In the genomic region with DNA sequence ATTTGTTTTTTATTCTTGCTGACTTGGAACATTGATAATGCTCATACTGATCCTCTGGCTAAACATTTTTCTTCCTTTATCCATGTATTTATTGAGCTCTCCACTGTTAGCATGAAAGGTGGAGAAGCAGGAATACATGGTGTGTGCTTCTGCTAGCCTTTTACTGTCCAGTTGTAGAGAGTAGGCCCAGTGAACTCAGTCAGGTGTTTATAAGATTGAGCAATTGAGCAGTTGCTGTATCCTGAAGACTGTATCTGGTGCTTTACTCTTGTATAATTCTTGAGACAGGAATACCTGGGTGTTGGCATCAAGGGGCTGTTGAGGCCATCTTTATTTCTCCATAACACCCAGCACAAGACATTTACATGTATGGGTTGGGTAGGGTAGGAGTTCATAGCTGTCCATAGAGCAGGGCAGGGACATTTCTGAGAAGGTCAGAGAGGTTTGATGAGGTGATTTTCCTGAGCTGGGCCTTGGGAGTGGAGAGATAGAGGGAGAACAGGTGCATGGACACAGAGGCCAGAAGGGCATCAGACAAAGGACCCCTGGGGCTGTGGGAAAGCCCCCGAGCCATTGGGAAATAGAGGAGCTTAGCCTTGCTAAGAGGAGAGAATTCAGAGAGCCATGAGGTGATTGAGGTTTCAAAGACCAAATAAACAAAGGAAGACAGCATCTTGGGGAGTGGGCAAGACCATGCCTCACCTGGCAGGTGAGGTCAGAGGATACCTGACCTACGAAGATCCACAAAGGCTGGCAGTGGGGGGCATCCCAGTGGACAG, we compare ENCODE assay signal across 20 cellular contexts.
DNase-seq lines count a peak whose midpoint lies in the region; ATAC-seq, FAIRE-seq and TF ChIP-seq lines count a peak whose summit lies in the region.
"Had no signal": no experiment of that assay in that cellular context is flagged by ENCODE, and none has a peak within 500 bp of the region (broad histone marks: within the 10 kb centered on the region; RNA-seq: fewer than 3 reads in every experiment).

No MANE protein-coding gene starts in this region.

- no peak overlapping the region for H4K91ac ChIP-seq in H9 (ENCODE audit: insufficient read length, low read depth, low read length)

- H2BK120ac ChIP-seq in H9 (ENCODE audit: low read depth, low read length, poor library complexity, severe bottlenecking), result no peak overlapping the region

- no peak overlapping the region for H3K9ac ChIP-seq in H9 (ENCODE audit: extremely low read depth, insufficient read length, low read length)

- H2BK20ac ChIP-seq in H9 (ENCODE audit: low read depth, low read length, poor library complexity, severe bottlenecking), result no peak overlapping the region

- H3K56ac ChIP-seq in H9 (ENCODE audit: insufficient read length, low read depth, low read length), result no peak overlapping the region

- peaks cover 72 to 78% of the 10 kb centered on the region in 2 experiments for H3K4me1 Mint-ChIP-seq in H9
- H3K4me1 Mint-ChIP-seq in brain, result peaks cover 80% of the 10 kb centered on the region

- H2BK5ac ChIP-seq in H9 (ENCODE audit: insufficient read length, low read length), result no peak overlapping the region

- H3K4me3 ChIP-seq in lower lobe of right lung (no peak overlapping the region), stomach (no peak overlapping the region)

- H4K5ac ChIP-seq in H9 (ENCODE audit: insufficient read length, low read depth, low read length), result no peak overlapping the region

- no peak overlapping the region for H2AFZ ChIP-seq in H9 (ENCODE audit: low read length)

- no peaks in the 10 kb centered on the region for H3K27me3 ChIP-seq in H9 (ENCODE audit: insufficient read depth, low read length)
- no peaks in the 10 kb centered on the region for H3K27me3 ChIP-seq in lower lobe of right lung (ENCODE audit: low read depth)
- no peaks in the 10 kb centered on the region for H3K27me3 ChIP-seq in stomach

- H3K4me2 ChIP-seq in H9 (ENCODE audit: insufficient read depth, insufficient read length, low read length), result no peak overlapping the region

- peaks cover 0 to 11% (median 6%) of the 10 kb centered on the region in 3 experiments; a peak in 3 of 7 replicates for H3K36me3 Mint-ChIP-seq in H9 (ENCODE audit: insufficient read depth in 1 of 3, low read depth in 3 of 3)
- peaks cover 17% of the 10 kb centered on the region for H3K36me3 Mint-ChIP-seq in brain
- H3K36me3 Mint-ChIP-seq: activated naive CD4-positive, alpha-beta T cell treated with anti-CD3 and anti-CD28 coated beads, Interleukin-2, amount 10 ng/mL, durations not matched to agents 7 days and 5 days had no signal

- FAIRE-seq in urothelium cell line (lab: Jason Lieb, UNC), result no peak

- no peaks in the 10 kb centered on the region for H3K27me3 Mint-ChIP-seq in H9 (ENCODE audit: low read depth)
- H3K27me3 Mint-ChIP-seq in brain, result peaks cover 2% of the 10 kb centered on the region

- no peak overlapping the region for H3K14ac ChIP-seq in H9 (ENCODE audit: insufficient read depth, low read length)

- no peaks in the 10 kb centered on the region for H4K20me1 ChIP-seq in H9 (ENCODE audit: control insufficient read depth, insufficient read depth, insufficient read length)

- DNase-seq in H9, result no peak
- no peak for DNase-seq in lower lobe of right lung
- no peak for DNase-seq in stomach
- no peak for DNase-seq in urothelium cell line (ENCODE audit: low spot score)
- no peak for DNase-seq in NCI-H446 treated with DMSO at 0.1 percent for 48 hours (lab: John Stamatoyannopoulos, UW)
- no peak for DNase-seq in NCI-H2227 (lab: John Stamatoyannopoulos, UW; ENCODE audit: unreplicated experiment)
- DNase-seq: activated CD4-positive, alpha-beta T cell treated with anti-CD3 and anti-CD28 coated beads, Interleukin-2, amount 50 U/mL, for 1 hour; activated naive CD4-positive, alpha-beta T cell treated with anti-CD3 and anti-CD28 coated beads, Interleukin-2, amount 10 ng/mL, durations not matched to agents 7 days and 5 days; Kasumi-1; kidney glomerular epithelial cell; midbrain; NCI-H1105; NCI-H2171; RPMI8226; stimulated activated CD4-positive, alpha-beta T cell treated with anti-CD3 and anti-CD28 coated beads, Interleukin-2, amount 100 ng/mL, for 24 hours had no signal

- no CpG with 5 or more reads among the region's 2 CpGs for WGBS in H9 (ENCODE audit: extremely low coverage, insufficient read length, low lambda C conversion rate)
- 83 to 96% (median 91%) methylated on average over 2 of the region's 2 CpGs for WGBS in stomach, 5 donors

- no peak overlapping the region for H4K8ac ChIP-seq in H9 (replicated peaks; ENCODE audit: insufficient read length, low read depth, low read length)

- peak overlapping the region; percentile 89 to 99 (median 98) for H3K27ac Mint-ChIP-seq in H9
- peak overlapping the region; percentile 95 to 99 (median 96) for H3K27ac Mint-ChIP-seq in brain
- H3K27ac Mint-ChIP-seq: activated naive CD4-positive, alpha-beta T cell treated with anti-CD3 and anti-CD28 coated beads, Interleukin-2, amount 10 ng/mL, durations not matched to agents 7 days and 5 days; B cell had no signal

- no peak overlapping the region for H3K23ac ChIP-seq in H9 (ENCODE audit: insufficient read length, low read depth, low read length)

- no peak for ATAC-seq in lower lobe of right lung
- ATAC-seq in activated CD4-positive, CD25-positive, alpha-beta regulatory T cell treated with anti-CD3 and anti-CD28 coated beads, Interleukin-2, amount 50 U/mL, for 24 hours, result no peak
- ATAC-seq: sciatic nerve had no signal

- H3K36me3 ChIP-seq in lower lobe of right lung (no peaks in the 10 kb centered on the region), stomach (no peaks in the 10 kb centered on the region)
- H3K36me3 ChIP-seq: neutrophil had no signal

- no peak overlapping the region for H2BK15ac ChIP-seq in H9 (ENCODE audit: low read depth, low read length)

- no peak for TF ChIP-seq POLR2A in stomach (IDR thresholded peaks at IDR 0.05)

- H3K79me2 ChIP-seq in H9 (ENCODE audit: insufficient read depth, low read length), result peaks cover 3% of the 10 kb centered on the region; the same call in 1 of the 2 replicates

- H3K4me3 Mint-ChIP-seq in H9 (peak overlapping the region in 1 of 2 experiments; percentile 17; a peak in 2 of 5 replicates), brain (peak overlapping the region; percentile 87 to 93 (median 89))
- H3K4me3 Mint-ChIP-seq: activated naive CD4-positive, alpha-beta T cell treated with anti-CD3 and anti-CD28 coated beads, Interleukin-2, amount 10 ng/mL, durations not matched to agents 7 days and 5 days; B cell had no signal

- peak overlapping the region; percentile 83 for H3K27ac ChIP-seq in H9 (ENCODE audit: insufficient read length, low read depth, low read length)
- H3K27ac ChIP-seq in lower lobe of right lung, result peak overlapping the region; percentile 19
- H3K27ac ChIP-seq in stomach, result peak overlapping the region in 3 of 5 donors; percentile 77 to 85 (median 83)
- H3K27ac ChIP-seq: neutrophil had no signal

- H3K9me3 Mint-ChIP-seq in H9 (no peaks in the 10 kb centered on the region; a peak in 1 of 5 replicates), brain (peaks cover 0 to 8% (median 6%) of the 10 kb centered on the region in 5 experiments)
- H3K9me3 Mint-ChIP-seq: activated naive CD4-positive, alpha-beta T cell treated with anti-CD3 and anti-CD28 coated beads, Interleukin-2, amount 10 ng/mL, durations not matched to agents 7 days and 5 days had no signal

- no peak overlapping the region for H3T11ph ChIP-seq in H9 (ENCODE audit: low read length)

- no peaks in the 10 kb centered on the region for H3K9me3 ChIP-seq in H9 (ENCODE audit: control insufficient read depth, low read depth, low read length)
- no peaks in the 10 kb centered on the region for H3K9me3 ChIP-seq in lower lobe of right lung
- H3K9me3 ChIP-seq in stomach, result no peaks in the 10 kb centered on the region
- H3K9me3 ChIP-seq: neutrophil had no signal

- no peak overlapping the region for H3K18ac ChIP-seq in H9 (ENCODE audit: insufficient read length, low read depth, low read length)

- no peaks in the 10 kb centered on the region for H3K79me1 ChIP-seq in H9 (ENCODE audit: insufficient read depth, low read depth, low read length, poor library complexity, severe bottlenecking)

- H2AK5ac ChIP-seq in H9 (ENCODE audit: insufficient read length, low read length), result no peak overlapping the region

- no peak for TF ChIP-seq CTCF in H9 (conservative IDR thresholded peaks at IDR 0.05)
- no peak for TF ChIP-seq CTCF in brain (conservative IDR thresholded peaks at IDR 0.05)
- no peak for TF ChIP-seq CTCF in lower lobe of right lung (IDR thresholded peaks at IDR 0.05)
- TF ChIP-seq CTCF in stomach (IDR thresholded peaks at IDR 0.05), result no peak

- no peak overlapping the region for H2BK12ac ChIP-seq in H9 (ENCODE audit: insufficient read length, low read depth, low read length)

- TF ChIP-seq EP300 in stomach (IDR thresholded peaks at IDR 0.05), result no peak

- H3K4me1 ChIP-seq in H9 (ENCODE audit: insufficient read depth, low read length), result peaks cover 14% of the 10 kb centered on the region; the same call in 1 of the 2 replicates
- H3K4me1 ChIP-seq in lower lobe of right lung, result peaks cover 21% of the 10 kb centered on the region
- peaks cover 22 to 78% (median 43%) of the 10 kb centered on the region in 4 donors for H3K4me1 ChIP-seq in stomach

- H3K4ac ChIP-seq in H9 (ENCODE audit: low read depth, low read length), result no peak overlapping the region

- intact Hi-C loops in lower lobe of right lung (cut with DNase I), result no loop called here
- intact Hi-C loops in stomach (cut with DNase I; ENCODE audit: low total_unique reads), result no loop called here

- peaks cover 7% of the 10 kb centered on the region for H3K23me2 ChIP-seq in H9 (ENCODE audit: insufficient read length, low read depth, low read length, poor library complexity, severe bottlenecking)

Comparison
In these comparisons a context has a peak if more than half of its experiments do, and no peak if none do; other contexts are left out.
1. H3K27ac ChIP-seq: peak in every context shown above with its lines; median percentile 83 in H9; 83 in stomach; 19 in lower lobe of right lung.